In genomic region chr2:215022418-215022817, GRCh38 we compare ENCODE assay signal across 17 cellular contexts.
A peak's percentile ranks its signal among the peaks of the same experiment; 100 is the strongest.
DNase-seq lines count a peak whose midpoint lies in the region; ATAC-seq and TF ChIP-seq lines count a peak whose summit lies in the region.
"Had no signal": no experiment of that assay in that cellular context is flagged by ENCODE, and none has a peak within 500 bp of the region (broad histone marks: within the 10 kb centered on the region; RNA-seq: fewer than 3 reads in every experiment).

No MANE protein-coding gene starts in this region.

- no peaks in the 10 kb centered on the region for H3K27me3 Mint-ChIP-seq in WTC11 (ENCODE audit: low read depth)
- H3K27me3 Mint-ChIP-seq: activated CD4-positive, alpha-beta T cell treated with anti-CD3 and anti-CD28 coated beads, Interleukin-2, amount 10 ng/mL, durations not matched to agents 24 days and 14 days; B cell; T-cell had no signal

- H3K36me3 ChIP-seq in ACC112 (ENCODE audit: insufficient read depth, low read length) (no peaks in the 10 kb centered on the region), heart right ventricle (no peaks in the 10 kb centered on the region), OCI-LY7 (ENCODE audit: insufficient read depth, low read length) (no peaks in the 10 kb centered on the region), SJCRH30 (no peaks in the 10 kb centered on the region)
- H3K36me3 ChIP-seq: colonic mucosa had no signal

- DNase-seq in HCEC 1CT: peak; percentile 79
- no peak for DNase-seq in WTC11 (ENCODE audit: low spot score)
- no peak for DNase-seq in heart right ventricle
- no peak for DNase-seq in OCI-LY7 (ENCODE audit: low spot score)
- DNase-seq in DMS79 treated with DMSO at 0.1 percent for 48 hours (lab: John Stamatoyannopoulos, UW): no peak
- no peak for DNase-seq in DMS53 (lab: John Stamatoyannopoulos, UW)
- no peak for DNase-seq in SJCRH30
- DNase-seq: activated CD4-positive, alpha-beta T cell treated with anti-CD3 and anti-CD28 coated beads, Interleukin-2, amount 10 ng/mL, durations not matched to agents 24 days and 14 days; activated gamma-delta T cell; colonic mucosa; glutamatergic neuron; NCI-H1105 treated with DMSO at 0.1 percent for 48 hours; NCI-H524; T-cell; testis had no signal

- H2AFZ ChIP-seq in ACC112 (ENCODE audit: low read length, unreplicated experiment): no peak overlapping the region
- H2AFZ ChIP-seq in OCI-LY7 (ENCODE audit: low read length): no peak overlapping the region

- H3K4me1 ChIP-seq in ACC112 (ENCODE audit: control insufficient read depth, insufficient read depth, low read length, unreplicated experiment) (peaks cover 5% of the 10 kb centered on the region), heart right ventricle (peaks cover 0 to 14% (median 0%) of the 10 kb centered on the region in 9 donors), OCI-LY7 (ENCODE audit: insufficient read depth, low read length, poor library complexity, severe bottlenecking) (no peaks in the 10 kb centered on the region), SJCRH30 (no peaks in the 10 kb centered on the region)
- H3K4me1 ChIP-seq: colonic mucosa, testis had no signal

- no peak overlapping the region for H3K4me3 ChIP-seq in ACC112 (ENCODE audit: low read depth, low read length)
- no peak overlapping the region for H3K4me3 ChIP-seq in heart right ventricle
- H3K4me3 ChIP-seq in OCI-LY7 (ENCODE audit: low read depth, low read length, poor library complexity, severe bottlenecking): no peak overlapping the region
- no peak overlapping the region for H3K4me3 ChIP-seq in SJCRH30
- H3K4me3 ChIP-seq: colonic mucosa, testis had no signal

- H3K4me1 Mint-ChIP-seq in WTC11: peaks cover 14% of the 10 kb centered on the region
- H3K4me1 Mint-ChIP-seq: activated CD4-positive, alpha-beta T cell treated with anti-CD3 and anti-CD28 coated beads, Interleukin-2, amount 10 ng/mL, durations not matched to agents 24 days and 14 days; T-cell had no signal

- H3K36me3 Mint-ChIP-seq in WTC11: no peaks in the 10 kb centered on the region
- H3K36me3 Mint-ChIP-seq: T-cell had no signal

- 3 to 7% methylated on average over 3 of the region's 3 CpGs for WGBS in heart right ventricle, 2 donors

- CTCF ChIA-PET in WTC11 (lab: Charles Lee) (no interaction called here), OCI-LY7 (lab: Charles Lee; ENCODE audit: unreplicated experiment) (no interaction called here)

- ATAC-seq in WTC11 (peak; percentile 46; the same call in 1 of the 2 replicates), heart right ventricle (peak in 6 of 8 donors; percentile 55 to 86 (median 75))
- ATAC-seq: T-cell had no signal

- no peak overlapping the region for H3K4me3 Mint-ChIP-seq in WTC11
- H3K4me3 Mint-ChIP-seq: activated CD4-positive, alpha-beta T cell treated with anti-CD3 and anti-CD28 coated beads, Interleukin-2, amount 10 ng/mL, durations not matched to agents 24 days and 14 days; B cell; T-cell had no signal

- intact Hi-C loops in heart right ventricle (cut with DNase I) (no loop called here), OCI-LY7 (cut with micrococcal nuclease; ENCODE audit: unreplicated experiment) (no loop called here)

- no peaks in the 10 kb centered on the region for H3K27me3 ChIP-seq in ACC112 (ENCODE audit: insufficient read depth, low read length)
- no peaks in the 10 kb centered on the region for H3K27me3 ChIP-seq in heart right ventricle
- no peaks in the 10 kb centered on the region; the same call in 1 of the 2 replicates for H3K27me3 ChIP-seq in SJCRH30
- H3K27me3 ChIP-seq: colonic mucosa, testis had no signal

- TF ChIP-seq CTCF in WTC11 (IDR thresholded peaks at IDR 0.05) (no peak), heart right ventricle (IDR thresholded peaks at IDR 0.05) (no peak), OCI-LY7 (conservative IDR thresholded peaks at IDR 0.05; ENCODE audit: low read length) (no peak)

- no peaks in the 10 kb centered on the region for H3K9me3 Mint-ChIP-seq in WTC11
- H3K9me3 Mint-ChIP-seq: activated CD4-positive, alpha-beta T cell treated with anti-CD3 and anti-CD28 coated beads, Interleukin-2, amount 10 ng/mL, durations not matched to agents 24 days and 14 days; T-cell had no signal

- POLR2A ChIA-PET in WTC11 (lab: Charles Lee): no interaction called here
- POLR2A ChIA-PET in OCI-LY7 (lab: Charles Lee): interaction anchor here (0.5 to 0.6 kb wide), 2 partner anchors 12 to 401 kb away, joined by 3 to 4 read pairs; no protein-coding TSS in a partner anchor

- H3K9me2 ChIP-seq in OCI-LY7 (ENCODE audit: insufficient read depth, low read length): no peaks in the 10 kb centered on the region

- H3K27ac Mint-ChIP-seq in WTC11: no peak overlapping the region
- H3K27ac Mint-ChIP-seq: activated CD4-positive, alpha-beta T cell treated with anti-CD3 and anti-CD28 coated beads, Interleukin-2, amount 10 ng/mL, durations not matched to agents 24 days and 14 days; B cell; T-cell had no signal

- H3K27ac ChIP-seq in ACC112 (ENCODE audit: low read depth, low read length): peak overlapping the region; percentile 12; the same call in 1 of the 2 replicates
- H3K27ac ChIP-seq in heart right ventricle: peak overlapping the region in 6 of 10 donors; percentile 14 to 69 (median 54)
- H3K27ac ChIP-seq in OCI-LY7 (ENCODE audit: low read depth, low read length, poor library complexity, severe bottlenecking): no peak overlapping the region
- no peak overlapping the region for H3K27ac ChIP-seq in SJCRH30
- H3K27ac ChIP-seq: colonic mucosa, testis had no signal

- H3K9me3 ChIP-seq in heart right ventricle (no peaks in the 10 kb centered on the region), OCI-LY7 (ENCODE audit: low read length) (no peaks in the 10 kb centered on the region), SJCRH30 (replicated peaks) (no peaks in the 10 kb centered on the region)
- H3K9me3 ChIP-seq: colonic mucosa, testis had no signal

- H3K79me2 ChIP-seq in ACC112 (ENCODE audit: control insufficient read depth, insufficient read depth, low read length, unreplicated experiment): no peaks in the 10 kb centered on the region
- H3K79me2 ChIP-seq in OCI-LY7 (ENCODE audit: insufficient read depth, low read depth, low read length): no peaks in the 10 kb centered on the region

- BruUV-seq in OCI-LY7 (replicated peaks; lab: Mats Ljungman, UMichigan): no TSS peak

- no peaks in the 10 kb centered on the region for H4K20me1 ChIP-seq in OCI-LY7 (ENCODE audit: insufficient read depth, low read length)

- H3K4me2 ChIP-seq in OCI-LY7 (ENCODE audit: low read length): no peak overlapping the region

TF ChIP-seq in WTC11, 78 proteins besides CTCF, POLR2A, EP300 and RAD21 (continues in another document):
- TF ChIP-seq TCF7 (CRISPR knock-in tag; IDR thresholded peaks at IDR 0.05; ENCODE audit: low read depth) (no peak), ZNF671 (CRISPR knock-in tag; IDR thresholded peaks at IDR 0.05) (no peak), NFATC4 (CRISPR knock-in tag; IDR thresholded peaks at IDR 0.05) (no peak), STAT6 (CRISPR knock-in tag; conservative IDR thresholded peaks at IDR 0.05; ENCODE audit: low read depth) (no peak), JAZF1 (CRISPR knock-in tag; IDR thresholded peaks at IDR 0.05) (no peak), FOXK1 (CRISPR knock-in tag; IDR thresholded peaks at IDR 0.05) (no peak), GABPB1 (CRISPR knock-in tag; IDR thresholded peaks at IDR 0.05) (no peak), FOXP4 (CRISPR knock-in tag; IDR thresholded peaks at IDR 0.05) (no peak), IRF1 (CRISPR knock-in tag; IDR thresholded peaks at IDR 0.05) (no peak)

Comparison
In these comparisons a context has a peak if more than half of its experiments do, and no peak if none do; other contexts are left out.
1. H3K27ac ChIP-seq: peak in ACC112 (single experiment) and heart right ventricle (6 of 10); none in OCI-LY7 (single experiment) and SJCRH30 (single experiment).